In the genomic region with DNA sequence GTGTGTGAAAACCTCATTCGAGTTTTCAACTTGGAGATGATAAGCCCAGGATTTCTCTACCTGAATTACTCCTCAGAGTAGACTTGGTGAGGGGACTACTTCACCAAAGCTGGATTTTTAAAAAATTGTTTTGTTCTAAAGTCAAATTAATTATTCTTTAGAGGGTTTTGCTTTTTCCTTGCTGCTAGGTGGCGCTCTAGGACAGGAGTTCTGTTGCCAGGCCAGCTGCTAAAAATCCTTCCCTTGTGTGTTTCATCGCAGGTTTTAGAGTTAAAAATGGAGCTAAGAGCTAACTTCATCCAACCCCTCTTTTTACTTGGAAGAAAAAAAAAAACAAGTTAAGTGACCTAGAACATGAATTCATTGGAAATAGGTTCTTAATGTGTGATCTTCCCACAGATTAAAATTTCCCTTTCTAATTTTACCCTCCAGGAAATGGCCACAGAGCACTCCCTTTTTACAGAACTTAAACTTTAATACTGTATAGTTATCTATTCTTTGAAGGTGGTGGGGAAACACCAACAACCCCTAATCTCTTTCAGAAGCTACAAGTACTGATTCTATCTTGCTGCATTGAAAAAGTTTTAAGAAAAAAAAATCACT, we compare ENCODE assay signal across 1 cellular context.
TF ChIP-seq lines count a peak whose summit lies in the region.

No MANE protein-coding gene starts in this region.

TF ChIP-seq in H1, 55 proteins besides CTCF, POLR2A, EP300 and RAD21:
- TF ChIP-seq SIRT6 (IDR thresholded peaks at IDR 0.05; ENCODE audit: low read length), result no peak
- TF ChIP-seq POU5F1 (IDR thresholded peaks at IDR 0.05; ENCODE audit: low read depth, low read length), result no peak
